26 cellular contexts compared by ENCODE assay signal in genomic region chr15:77827860-77828259, GRCh38.
"Had no signal": no experiment of that assay in that cellular context is flagged by ENCODE, and none has a peak within 500 bp of the region (broad histone marks: within the 10 kb centered on the region; RNA-seq: fewer than 3 reads in every experiment).

No MANE protein-coding gene starts in this region.

- H3K27me3 ChIP-seq: ovary, vagina had no signal

- H3K9me3 Mint-ChIP-seq: immature natural killer cell; naive thymus-derived CD8-positive, alpha-beta T cell; stimulated activated memory B cell treated with anti-CD40 and anti-IgM and Interleukin-4, amounts not matched to agents 10 μg/mL and 1 μg/mL and 100 μg/mL, for 72 hours; stimulated activated naive CD8-positive, alpha-beta T cell treated with anti-CD3 and anti-CD28 coated beads, Interleukin-15, amount 100 ng/mL, for 72 hours; type B pancreatic cell had no signal

- H3K27ac Mint-ChIP-seq: immature natural killer cell; naive thymus-derived CD8-positive, alpha-beta T cell; stimulated activated memory B cell treated with anti-CD40 and anti-IgM and Interleukin-4, amounts not matched to agents 10 μg/mL and 1 μg/mL and 100 μg/mL, for 72 hours; type B pancreatic cell had no signal

- H3K4me3 ChIP-seq: heart left ventricle, lower lobe of right lung, ovary, prostate gland, skin epidermis, tibial nerve, vagina had no signal

- H3K4me1 ChIP-seq: heart left ventricle, lower lobe of right lung, prostate gland, tibial nerve, vagina had no signal

- FAIRE-seq: islet of Langerhans had no signal

- H3K9me3 ChIP-seq: heart left ventricle, lower lobe of right lung, ovary, prostate gland, tibial nerve, vagina had no signal

- DNase-seq: hypothalamus; immature natural killer cell; mammary epithelial cell; mesenchymal stem cell; ovary; retina; stimulated activated CD4-positive, alpha-beta T cell treated with anti-CD3 and anti-CD28 coated beads, Interleukin-1b, Interleukin-23, amount 100 ng/mL, for 48 hours; stimulated activated CD4-positive, alpha-beta T cell treated with anti-CD3 and anti-CD28 coated beads, Interleukin-2, amount 100 ng/mL, for 48 hours; stimulated activated CD4-positive, alpha-beta T cell treated with anti-CD3 and anti-CD28 coated beads, Interleukin-4, amount 100 ng/mL, for 4 hours; stimulated activated CD8-positive, alpha-beta memory T cell treated with anti-CD3 and anti-CD28 coated beads, Interleukin-4, amount 100 ng/mL, for 48 hours; stimulated activated naive CD4-positive, alpha-beta T cell treated with Interleukin-2 at 50 U/mL for 16 hours; stimulated activated naive CD8-positive, alpha-beta T cell treated with anti-CD3 and anti-CD28 coated beads, Interleukin-15, amount 100 ng/mL, for 72 hours; substantia nigra had no signal

- H3K36me3 ChIP-seq: heart left ventricle, lower lobe of right lung, ovary, prostate gland, tibial nerve, vagina had no signal

- H3K4me1 Mint-ChIP-seq: immature natural killer cell; naive thymus-derived CD8-positive, alpha-beta T cell; stimulated activated memory B cell treated with anti-CD40 and anti-IgM and Interleukin-4, amounts not matched to agents 10 μg/mL and 1 μg/mL and 100 μg/mL, for 72 hours; stimulated activated naive CD8-positive, alpha-beta T cell treated with anti-CD3 and anti-CD28 coated beads, Interleukin-15, amount 100 ng/mL, for 72 hours had no signal

- H3K27ac ChIP-seq: heart left ventricle, lower lobe of right lung, ovary, prostate gland, skin epidermis, tibial nerve, vagina had no signal

- H3K36me3 Mint-ChIP-seq: immature natural killer cell; naive thymus-derived CD8-positive, alpha-beta T cell; stimulated activated memory B cell treated with anti-CD40 and anti-IgM and Interleukin-4, amounts not matched to agents 10 μg/mL and 1 μg/mL and 100 μg/mL, for 72 hours; type B pancreatic cell had no signal

- ATAC-seq: heart left ventricle; left lobe of liver; lower lobe of right lung; naive thymus-derived CD8-positive, alpha-beta T cell; right cardiac atrium; sciatic nerve; stimulated activated memory B cell treated with anti-CD40 and anti-IgM and Interleukin-4, amounts not matched to agents 10 μg/mL and 1 μg/mL and 100 μg/mL, for 72 hours; stimulated activated naive CD8-positive, alpha-beta T cell treated with anti-CD3 and anti-CD28 coated beads, Interleukin-15, amount 100 ng/mL, for 72 hours had no signal

- H3K4me3 Mint-ChIP-seq: immature natural killer cell; naive thymus-derived CD8-positive, alpha-beta T cell; stimulated activated memory B cell treated with anti-CD40 and anti-IgM and Interleukin-4, amounts not matched to agents 10 μg/mL and 1 μg/mL and 100 μg/mL, for 72 hours; stimulated activated naive CD8-positive, alpha-beta T cell treated with anti-CD3 and anti-CD28 coated beads, Interleukin-15, amount 100 ng/mL, for 72 hours; type B pancreatic cell had no signal
